8 cellular contexts compared by ENCODE assay signal in the genomic region with DNA sequence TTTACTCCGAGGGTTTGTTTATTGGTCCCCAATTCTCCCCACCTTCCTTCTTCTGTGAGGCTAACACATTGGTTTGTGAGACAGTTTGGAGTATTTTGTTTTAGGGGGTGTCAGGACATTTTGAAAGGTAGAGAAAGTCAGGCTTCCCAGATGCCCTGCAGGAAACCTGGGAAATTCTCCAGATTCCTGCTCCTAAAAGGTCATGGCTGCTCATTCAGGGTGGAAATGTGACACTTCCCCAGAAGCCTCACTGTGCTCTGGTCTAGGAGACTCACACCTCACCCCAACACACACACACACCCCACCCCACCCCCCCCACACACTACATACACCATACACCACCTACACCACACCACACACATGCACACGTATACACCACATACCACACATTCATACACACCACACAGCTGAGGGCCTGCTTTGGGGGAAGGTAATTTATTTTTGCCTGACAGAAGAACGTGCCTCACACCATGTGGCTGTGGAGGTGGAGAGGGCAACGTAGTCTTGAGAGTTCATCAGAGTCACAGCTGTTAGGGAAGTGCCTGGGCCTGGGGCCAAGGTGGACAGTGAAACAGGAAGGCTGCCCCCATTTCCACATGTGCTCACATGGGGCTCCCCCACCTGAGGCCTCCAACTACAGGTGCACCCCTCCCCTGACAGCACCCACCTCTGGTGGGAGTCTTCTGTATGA. TPM values are rescaled to one million over a fixed set of nuclear protein-coding genes. Genes with fewer than 3 reads are reported as not detected.
A peak's percentile ranks its signal among the peaks of the same experiment; 100 is the strongest.
DNase-seq lines count a peak whose midpoint lies in the region; ATAC-seq, FAIRE-seq and TF ChIP-seq lines count a peak whose summit lies in the region.

No MANE protein-coding gene starts in this region.

- no peak overlapping the region for H3K27ac Mint-ChIP-seq in activated CD4-positive, alpha-beta memory T cell treated with anti-CD3 and anti-CD28 coated beads for 36 hours

- H2AFZ ChIP-seq in keratinocyte (ENCODE audit: control insufficient read depth, low read length): no peak overlapping the region

- H3K4me1 ChIP-seq in keratinocyte (ENCODE audit: control insufficient read depth, extremely low read depth, insufficient read depth, low read length) (peaks cover 41% of the 10 kb centered on the region), foreskin keratinocyte (peaks cover 29% of the 10 kb centered on the region)

- FAIRE-seq in keratinocyte (lab: Jason Lieb, UNC): no peak

- no peaks in the 10 kb centered on the region for H3K9me3 Mint-ChIP-seq in activated CD4-positive, alpha-beta memory T cell treated with anti-CD3 and anti-CD28 coated beads for 36 hours

- no peaks in the 10 kb centered on the region for H3K36me3 Mint-ChIP-seq in activated CD4-positive, alpha-beta memory T cell treated with anti-CD3 and anti-CD28 coated beads for 36 hours

- H3K9ac ChIP-seq in keratinocyte (ENCODE audit: control insufficient read depth, extremely low read depth, insufficient read depth, low read length): no peak overlapping the region

- H3K9me1 ChIP-seq in keratinocyte (ENCODE audit: control insufficient read depth, extremely low read depth, insufficient read depth, low read length): peaks cover 2% of the 10 kb centered on the region

- H3K4me1 Mint-ChIP-seq in activated CD4-positive, alpha-beta memory T cell treated with anti-CD3 and anti-CD28 coated beads for 36 hours (ENCODE audit: low read depth): no peaks in the 10 kb centered on the region

- intact Hi-C loops in activated CD4-positive, alpha-beta memory T cell treated with anti-CD3 and anti-CD28 coated beads for 36 hours (cut with micrococcal nuclease): no loop called here

- POLR2A ChIA-PET in activated CD4-positive, alpha-beta memory T cell treated with anti-CD3 and anti-CD28 coated beads for 36 hours (lab: Charles Lee): no interaction called here

- H3K36me3 ChIP-seq in keratinocyte (ENCODE audit: control insufficient read depth in 2 of 2, extremely low read depth in 1 of 2, insufficient read depth in 2 of 2, low read length in 2 of 2): no peaks in the 10 kb centered on the region

- peak overlapping the region; percentile 6 for H3K4me2 ChIP-seq in keratinocyte (ENCODE audit: control insufficient read depth, extremely low read depth, insufficient read depth, low read depth, low read length)

- no peak overlapping the region for H3K27ac ChIP-seq in keratinocyte (ENCODE audit: control insufficient read depth, insufficient read depth, low read length)
- no peak overlapping the region for H3K27ac ChIP-seq in foreskin keratinocyte

- no peak for TF ChIP-seq CTCF in keratinocyte (optimal IDR thresholded peaks at IDR 0.05 in 1 of 3, IDR thresholded peaks at IDR 0.05 in 1 of 3, conservative IDR thresholded peaks at IDR 0.05 in 1 of 3; ENCODE audit: extremely low read depth in 1 of 3, insufficient read depth in 2 of 3, low read length in 3 of 3)
- no peak for TF ChIP-seq CTCF in foreskin keratinocyte (conservative IDR thresholded peaks at IDR 0.05)

- no peaks in the 10 kb centered on the region for H3K9me3 ChIP-seq in keratinocyte (ENCODE audit: control insufficient read depth, low read depth, low read length)

- no peaks in the 10 kb centered on the region for H3K27me3 Mint-ChIP-seq in activated CD4-positive, alpha-beta memory T cell treated with anti-CD3 and anti-CD28 coated beads for 36 hours

- no peaks in the 10 kb centered on the region for H3K27me3 ChIP-seq in keratinocyte (ENCODE audit: control insufficient read depth, extremely low read depth, insufficient read depth, low read length)
- no peaks in the 10 kb centered on the region for H3K27me3 ChIP-seq in foreskin keratinocyte

- H3K4me3 ChIP-seq in keratinocyte (ENCODE audit: control insufficient read depth in 2 of 3, extremely low read depth in 1 of 3, insufficient read depth in 2 of 3, low read depth in 1 of 3, low read length in 3 of 3): no peak overlapping the region

- no peaks in the 10 kb centered on the region for H4K20me1 ChIP-seq in keratinocyte (ENCODE audit: control insufficient read depth, extremely low read depth, insufficient read depth, low read length)

- dilution Hi-C loops in keratinocyte (cut with MboI; ENCODE audit: extremely low pct_ligation_motif_present, low sequenced_read_pairs): no loop called here

- ATAC-seq in GM18861 (IDR thresholded peaks at IDR 0.05; ENCODE audit: unreplicated experiment) (peak; percentile 48), HG03039 (IDR thresholded peaks at IDR 0.05; ENCODE audit: unreplicated experiment) (peak; percentile 47), foreskin keratinocyte (no peak)

- DNase-seq in SKM-1 treated with dmso at 0.1 percent for 144 hours (lab: John Stamatoyannopoulos, UW; ENCODE audit: unreplicated experiment): peak; percentile 40
- no peak for DNase-seq in keratinocyte (ENCODE audit: low read depth, low spot score)
- no peak for DNase-seq in activated CD4-positive, alpha-beta memory T cell treated with anti-CD3 and anti-CD28 coated beads for 36 hours
- no peak for DNase-seq in foreskin keratinocyte
- no peak for DNase-seq in DMS114 treated with DMSO at 0.1 percent for 48 hours (lab: John Stamatoyannopoulos, UW; ENCODE audit: unreplicated experiment)
- DNase-seq in activated CD4-positive, alpha-beta T cell treated with anti-CD3 and anti-CD28 coated beads, Interleukin-2, amount 50 U/mL, for 4 hours: no peak

- CTCF ChIA-PET in activated CD4-positive, alpha-beta memory T cell treated with anti-CD3 and anti-CD28 coated beads for 36 hours (lab: Charles Lee): interaction anchor here (1.0 kb wide), 1 partner anchor 105 kb away, joined by 5 read pairs; no protein-coding TSS in a partner anchor

- no peak overlapping the region for H3K4me3 Mint-ChIP-seq in activated CD4-positive, alpha-beta memory T cell treated with anti-CD3 and anti-CD28 coated beads for 36 hours

- H3K79me2 ChIP-seq in keratinocyte (ENCODE audit: control insufficient read depth, insufficient read depth, low read length): no peaks in the 10 kb centered on the region

RNA-seq across cellular contexts. Expression of a gene that starts 40.4 kb away (rescaled TPM):
- polyA plus RNA-seq in keratinocyte (4.7 to 7.1 TPM (median 7.1 TPM) in 3 replicates), foreskin keratinocyte (2.6 and 3.0 TPM in 2 replicates)
- 1.2 TPM for polyA plus RNA-seq in keratinocyte (2011; ENCODE audit: low read depth)
- polyA plus RNA-seq in keratinocyte (2011; cell fraction: cytosol; rRNA removed): 3.3 TPM in 2 replicates
- 12.5 and 15.0 TPM in 2 replicates for polyA plus RNA-seq in keratinocyte (2011; cell fraction: nucleus; rRNA removed)
- 3.2 and 6.3 TPM in 2 replicates for polyA plus RNA-seq in keratinocyte (2012; ENCODE audit: low replicate concordance)
- 22.9 to 26.4 TPM (median 26.1 TPM) in 3 replicates for polyA minus RNA-seq in keratinocyte
- polyA minus RNA-seq in keratinocyte (2011; cell fraction: cytosol; rRNA and poly(A)+ RNA removed): 6.3 TPM
- polyA minus RNA-seq in keratinocyte (2011; cell fraction: nucleus; rRNA and poly(A)+ RNA removed): 13.7 and 16.4 TPM in 2 replicates
- total RNA-seq in activated CD4-positive, alpha-beta memory T cell treated with anti-CD3 and anti-CD28 coated beads for 36 hours: 10 to 100 TPM; 20.4 to 20.7 TPM
- 17.4 and 17.5 TPM in 2 replicates for total RNA-seq in foreskin keratinocyte
